ENCODE assay signal across 19 cellular contexts in the genomic region with DNA sequence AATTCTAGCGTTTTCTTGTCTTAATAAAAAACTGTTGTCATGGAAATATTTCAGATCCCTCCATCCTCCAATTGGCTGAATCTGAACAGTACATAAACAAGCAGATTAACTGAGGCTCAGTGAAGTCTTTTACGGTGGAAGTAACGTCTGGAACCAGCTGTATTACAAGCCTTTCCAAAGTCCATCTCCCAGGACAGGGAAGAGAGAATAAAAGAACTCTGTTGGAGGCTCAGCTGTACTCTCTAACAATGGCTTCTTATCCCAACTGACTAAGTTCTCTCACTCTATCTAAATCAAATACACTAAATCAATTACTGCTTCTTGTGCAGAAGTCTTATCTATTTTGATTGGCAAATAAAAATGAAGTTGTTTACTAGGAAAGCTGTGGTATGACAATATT. TPM values are rescaled to one million over a fixed set of nuclear protein-coding genes. Genes with fewer than 3 reads are reported as not detected.
DNase-seq lines count a peak whose midpoint lies in the region; ATAC-seq, FAIRE-seq and TF ChIP-seq lines count a peak whose summit lies in the region.
"Had no signal": no experiment of that assay in that cellular context is flagged by ENCODE, and none has a peak within 500 bp of the region (broad histone marks: within the 10 kb centered on the region; RNA-seq: fewer than 3 reads in every experiment).

No MANE protein-coding gene starts in this region.

- POLR2A ChIA-PET in K562 (lab: Yijun Ruan, JAX) (interaction anchor here (0.5 kb wide), 2 partner anchors 87 to 444 kb away, joined by 3 read pairs; no protein-coding TSS in a partner anchor), WTC11 (lab: Charles Lee) (no interaction called here)

- H3K4me3 Mint-ChIP-seq in progenitor cell of endocrine pancreas (ENCODE audit: low read depth) (peak overlapping the region; percentile 5), WTC11 (no peak overlapping the region)
- H3K4me3 Mint-ChIP-seq: B cell; CD8-positive, alpha-beta T cell had no signal

- peak overlapping the region; percentile 45 for H3K27ac ChIP-seq in HUES48 (ENCODE audit: low read depth, low read length)
- no peak overlapping the region for H3K27ac ChIP-seq in K562 (ENCODE audit: extremely low read depth, low read depth, low read length)
- H3K27ac ChIP-seq in ovary: no peak overlapping the region
- H3K27ac ChIP-seq: RWPE1, SJSA1 had no signal

- TF ChIP-seq POLR2A in K562 (conservative IDR thresholded peaks at IDR 0.05) (no peak), ovary (IDR thresholded peaks at IDR 0.05) (no peak)

- intact Hi-C loops in K562 (cut with micrococcal nuclease) (no loop called here), left colon (cut with DNase I, micrococcal nuclease) (no loop called here), ovary (cut with DNase I) (no loop called here)

- H3K27me3 ChIP-seq in HUES48 (ENCODE audit: control insufficient read depth, insufficient read depth, low read length) (no peaks in the 10 kb centered on the region), K562 (ENCODE audit: control insufficient read depth in 2 of 2, insufficient read depth in 2 of 2, low read length in 2 of 2) (no peaks in the 10 kb centered on the region), ovary (no peaks in the 10 kb centered on the region)
- H3K27me3 ChIP-seq: SJSA1 had no signal

- no peaks in the 10 kb centered on the region for H3K79me2 ChIP-seq in K562 (ENCODE audit: control insufficient read depth, insufficient read depth, low read length)

- H3K27me3 Mint-ChIP-seq in progenitor cell of endocrine pancreas (no peaks in the 10 kb centered on the region), WTC11 (ENCODE audit: low read depth) (no peaks in the 10 kb centered on the region)
- H3K27me3 Mint-ChIP-seq: B cell had no signal

- DNase-seq in K562 (ENCODE audit: extremely low read depth in 1 of 4, low spot score in 3 of 4) (no peak), left colon (no peak), progenitor cell of endocrine pancreas (ENCODE audit: low spot score, unreplicated experiment) (no peak), WTC11 (ENCODE audit: low spot score) (no peak), ovary (no peak)
- DNase-seq: ACHN; CD8-positive, alpha-beta T cell; NCI-H1417; NCI-H2029 treated with DMSO at 0.1 percent for 48 hours; NCI-H510A treated with DMSO at 0.1 percent for 48 hours; NK-92 treated with Interleukin-12 subunit alpha and Interleukin-12 subunit beta, amount 100 ng/mL, for 24 hours; OCI-M1 had no signal

- no peak for FAIRE-seq in K562 (lab: Jason Lieb, UNC)
- FAIRE-seq: H54 had no signal

- 38% methylated on average over 3 of the region's 3 CpGs for WGBS in K562 (ENCODE audit: insufficient coverage, low coverage, missing lambda C conversion rate)
- 11 to 23% (median 15%) methylated on average over 3 of the region's 3 CpGs for WGBS in ovary, 3 donors

- H3K36me3 Mint-ChIP-seq in progenitor cell of endocrine pancreas (ENCODE audit: insufficient read depth): no peaks in the 10 kb centered on the region
- H3K36me3 Mint-ChIP-seq in WTC11: no peaks in the 10 kb centered on the region
- H3K36me3 Mint-ChIP-seq: CD8-positive, alpha-beta T cell had no signal

- TF ChIP-seq EP300 in K562 (IDR thresholded peaks at IDR 0.05; ENCODE audit: low read length) (no peak), ovary (IDR thresholded peaks at IDR 0.05) (no peak)

- ATAC-seq in K562 (no peak), left colon (peak; percentile 89), WTC11 (no peak; the same call in 1 of the 2 replicates), GM21390 (IDR thresholded peaks at IDR 0.05; ENCODE audit: unreplicated experiment) (no peak), HG03457 (IDR thresholded peaks at IDR 0.05; ENCODE audit: unreplicated experiment) (no peak)
- ATAC-seq: CD8-positive, alpha-beta T cell had no signal

- H3K4me1 ChIP-seq in HUES48 (ENCODE audit: control insufficient read depth, insufficient read depth, low read length): peaks cover 20% of the 10 kb centered on the region
- H3K4me1 ChIP-seq in K562 (replicated peaks in 1 of 2; ENCODE audit: control insufficient read depth in 2 of 2, insufficient read depth in 2 of 2, low read length in 2 of 2): peaks cover 0 to 12% of the 10 kb centered on the region in 2 experiments; a peak in 3 of 5 replicates
- no peaks in the 10 kb centered on the region for H3K4me1 ChIP-seq in ovary (ENCODE audit: insufficient read depth)
- H3K4me1 ChIP-seq: SJSA1 had no signal

- no TSS peak for BruUV-seq in K562 (replicated peaks; lab: Mats Ljungman, UMichigan)

- no peaks in the 10 kb centered on the region for H3K9me1 ChIP-seq in K562 (ENCODE audit: control insufficient read depth, insufficient read depth, low read length)

- no peak overlapping the region for H3K4me2 ChIP-seq in K562 (ENCODE audit: insufficient read depth, low read length)

- H3K36me3 ChIP-seq in HUES48 (ENCODE audit: control insufficient read depth, insufficient read depth, low read length) (no peaks in the 10 kb centered on the region), K562 (ENCODE audit: control insufficient read depth, insufficient read depth, low read length) (no peaks in the 10 kb centered on the region), ovary (no peaks in the 10 kb centered on the region)
- H3K36me3 ChIP-seq: SJSA1 had no signal

- no peak for TF ChIP-seq RAD21 in K562 (CRISPR knock-in tag; conservative IDR thresholded peaks at IDR 0.05 in 1 of 2, IDR thresholded peaks at IDR 0.05 in 1 of 2)

- H3K4me3 ChIP-seq in HUES48 (ENCODE audit: low read depth, low read length) (no peak overlapping the region), K562 (no peak overlapping the region), ovary (no peak overlapping the region)
- H3K4me3 ChIP-seq: SJSA1 had no signal

- CTCF ChIA-PET in K562 (lab: Yijun Ruan, JAX; ENCODE audit: low intra/inter-chr PET ratio): no interaction called here
- CTCF ChIA-PET in WTC11 (lab: Charles Lee): interaction anchor here (1.0 to 1.6 kb wide), 2 partner anchors 20 to 113 kb away, joined by 3 to 6 read pairs; partner anchors contain the start of gene NEDD4L

- TF ChIP-seq CTCF in K562 (IDR thresholded peaks at IDR 0.05 in 2 of 3, conservative IDR thresholded peaks at IDR 0.05 in 1 of 3; ENCODE audit: insufficient read depth in 2 of 3, low read depth in 1 of 3, low read length in 3 of 3): no peak
- no peak for TF ChIP-seq CTCF in progenitor cell of endocrine pancreas (IDR thresholded peaks at IDR 0.05; ENCODE audit: unreplicated experiment)
- no peak for TF ChIP-seq CTCF in WTC11 (IDR thresholded peaks at IDR 0.05)
- no peak for TF ChIP-seq CTCF in ovary (IDR thresholded peaks at IDR 0.05)

- H2AFZ ChIP-seq in K562 (ENCODE audit: low read depth, low read length): peak overlapping the region; percentile 63; the same call in 1 of the 2 replicates

- no peaks in the 10 kb centered on the region for H4K20me1 ChIP-seq in K562 (replicated peaks; ENCODE audit: control insufficient read depth, insufficient read depth, low read length)

- H3K4me1 Mint-ChIP-seq in progenitor cell of endocrine pancreas (ENCODE audit: low read depth): peaks cover 49% of the 10 kb centered on the region
- H3K4me1 Mint-ChIP-seq in WTC11: peaks cover 12% of the 10 kb centered on the region
- H3K4me1 Mint-ChIP-seq: B cell had no signal

- H3K27ac Mint-ChIP-seq in progenitor cell of endocrine pancreas (peak overlapping the region; percentile 53), WTC11 (no peak overlapping the region)
- H3K27ac Mint-ChIP-seq: B cell; CD8-positive, alpha-beta T cell had no signal

- in situ Hi-C loops in K562 (cut with MboI): no loop called here

- no peaks in the 10 kb centered on the region for H3K9me3 ChIP-seq in HUES48 (ENCODE audit: control insufficient read depth, insufficient read depth, low read length)
- no peaks in the 10 kb centered on the region for H3K9me3 ChIP-seq in K562 (replicated peaks; ENCODE audit: control insufficient read depth, insufficient read depth, low read depth, low read length)
- H3K9me3 ChIP-seq in ovary: no peaks in the 10 kb centered on the region
- H3K9me3 ChIP-seq: SJSA1 had no signal

- H3K9ac ChIP-seq in HUES48 (ENCODE audit: low read depth, low read length): no peak overlapping the region
- no peak overlapping the region for H3K9ac ChIP-seq in K562 (ENCODE audit: insufficient read depth in 1 of 2, low read depth in 2 of 2, low read length in 2 of 2)

- H3K9me3 Mint-ChIP-seq in progenitor cell of endocrine pancreas (ENCODE audit: low read depth) (no peaks in the 10 kb centered on the region), WTC11 (no peaks in the 10 kb centered on the region)
- H3K9me3 Mint-ChIP-seq: CD8-positive, alpha-beta T cell had no signal

TF ChIP-seq in K562, 482 proteins besides CTCF, POLR2A, EP300 and RAD21 (continues in another document):
- TF ChIP-seq CREBBP (IDR thresholded peaks at IDR 0.05; ENCODE audit: low read depth, low read length) (no peak), SRSF7 (optimal IDR thresholded peaks at IDR 0.05; ENCODE audit: low read depth, low read length) (no peak), MYNN (IDR thresholded peaks at IDR 0.05) (no peak), MYNN (CRISPR knock-in tag; IDR thresholded peaks at IDR 0.05) (no peak)

RNA-seq across cellular contexts. Expression of gene NEDD4L, which starts 19.9 kb away (rescaled TPM):
- total RNA-seq in K562 (2011; cell fraction: chromatin; rRNA removed; ENCODE audit: low replicate concordance): 85.7 and 138 TPM in 2 replicates
- total RNA-seq in K562 (2011; cell fraction: nucleolus; rRNA removed): 40.2 and 48.4 TPM in 2 replicates
- total RNA-seq in K562 (2011; cell fraction: nucleoplasm; rRNA removed): 71.6 and 95.8 TPM in 2 replicates
- total RNA-seq in K562 (2014; rRNA removed) (17.3 and 21.3 TPM in 2 replicates), K562 (2014; rRNA removed; fragmentation: Illumina TruSeq; extraction: Trizol) (16.3 and 21.7 TPM in 2 replicates), K562 (2015; rRNA removed; fragmentation: Illumina TruSeq; extraction: Trizol) (14.4 and 16.5 TPM in 2 replicates), K562 (2021) (32.7 and 33.4 TPM in 2 replicates), left colon (100 to 1,000 TPM; 176 to 332 TPM), progenitor cell of endocrine pancreas (152 and 162 TPM in 2 replicates), WTC11 (2021) (60.9 to 88.0 TPM (median 69.3 TPM) in 3 replicates), ovary (10 to 100 TPM; 11.1 to 75.2 (median 20.6) TPM)
- polyA plus RNA-seq in K562 (2011; rRNA removed) (11.5 and 19.9 TPM in 2 replicates), K562 (2014; fragmentation: Illumina TruSeq; extraction: Trizol) (23.9 and 27.0 TPM in 2 replicates), K562 (2014; fragmentation: Nextera tagmentation; extraction: Ambion mirVana) (10 to 100 TPM in 1 of 2 experiments, 1 to 10 TPM in 1; 8.1 to 11.1 TPM), K562 (2014; rRNA removed) (22.5 and 25.2 TPM in 2 replicates), ovary (10 to 100 TPM; 11.0 to 11.5 TPM)
- 10.1 and 20.6 TPM in 2 replicates for polyA plus RNA-seq in K562 (2011; cell fraction: cytosol; rRNA removed)
- 23.6 and 40.4 TPM in 2 replicates for polyA plus RNA-seq in K562 (2011; cell fraction: nucleus; rRNA removed)
- 17.9 and 22.9 TPM in 2 replicates for polyA plus RNA-seq in K562 (2012)
- polyA minus RNA-seq in K562 (2011; rRNA and poly(A)+ RNA removed): 31.3 and 33.1 TPM in 2 replicates
- polyA minus RNA-seq in K562 (2011; cell fraction: cytosol; rRNA and poly(A)+ RNA removed): 15.2 and 15.9 TPM in 2 replicates
- polyA minus RNA-seq in K562 (2011; cell fraction: nucleus; rRNA and poly(A)+ RNA removed): 30.0 and 35.5 TPM in 2 replicates
